ENCODE assay signal across 9 cellular contexts in the genomic region with DNA sequence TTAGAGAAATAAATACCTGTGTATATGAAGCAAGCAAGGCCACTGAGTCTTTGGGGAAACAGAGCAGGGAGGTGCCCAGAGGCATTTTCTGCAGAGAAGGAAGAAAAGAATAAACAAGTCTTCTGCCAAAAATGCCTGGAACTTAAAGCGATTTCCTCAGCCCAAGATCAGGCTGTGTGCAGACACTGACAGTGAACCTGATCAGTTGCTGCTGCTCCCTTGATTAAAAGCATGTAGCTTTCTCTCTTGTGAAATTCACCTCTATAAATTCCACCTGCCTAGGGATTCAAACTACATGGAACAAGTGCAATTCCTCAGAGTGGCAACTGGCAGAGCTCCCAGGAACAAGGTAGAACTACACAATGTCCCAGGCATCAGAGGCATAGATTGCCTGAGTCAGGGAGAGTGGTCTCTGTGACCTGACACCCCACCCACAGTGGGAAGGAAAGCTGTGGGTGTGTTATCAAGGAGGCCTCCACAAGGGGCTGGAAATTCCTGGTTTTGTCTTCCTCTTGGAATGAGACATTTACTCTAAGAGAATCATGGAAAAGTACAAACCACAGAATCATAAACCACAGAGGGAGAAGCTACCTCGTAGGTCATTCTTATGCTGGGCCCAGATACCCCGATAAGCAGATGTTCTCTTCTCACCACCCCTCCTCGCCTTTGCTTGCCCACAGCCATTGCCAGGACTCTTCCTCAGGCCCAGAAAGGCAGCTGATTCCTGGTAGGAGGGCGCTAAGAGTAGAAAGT. TPM values are rescaled to one million over a fixed set of nuclear protein-coding genes. Genes with fewer than 3 reads are reported as not detected.
A peak's percentile ranks its signal among the peaks of the same experiment; 100 is the strongest.
DNase-seq lines count a peak whose midpoint lies in the region; ATAC-seq, FAIRE-seq and TF ChIP-seq lines count a peak whose summit lies in the region.
"Had no signal": no experiment of that assay in that cellular context is flagged by ENCODE, and none has a peak within 500 bp of the region (broad histone marks: within the 10 kb centered on the region; RNA-seq: fewer than 3 reads in every experiment).

No MANE protein-coding gene starts in this region.

- FAIRE-seq in GM12892 (lab: Jason Lieb, UNC) = no peak

- no peak for ATAC-seq in HG03108 (IDR thresholded peaks at IDR 0.05; ENCODE audit: unreplicated experiment)

- no peak for TF ChIP-seq POLR2A in GM12892 (IDR thresholded peaks at IDR 0.05; ENCODE audit: low read depth, low read length)

- DNase-seq in HK-2 (ENCODE audit: unreplicated experiment) = peak; percentile 80
- DNase-seq in amniotic stem cell (lab: John Stamatoyannopoulos, UW) = peak; percentile 59
- DNase-seq in iris pigment epithelial cell (ENCODE audit: low read depth) = peak; percentile 96
- DNase-seq in stromal cell of bone marrow (ENCODE audit: low read depth) = peak; percentile 43
- DNase-seq in GM12892 (ENCODE audit: insufficient read length) = no peak
- no peak for DNase-seq in GDM1 (lab: John Stamatoyannopoulos, UW)
- DNase-seq in GM19240 (ENCODE audit: insufficient read length, low spot score) = no peak
- DNase-seq: stimulated activated CD4-positive, alpha-beta T cell treated with anti-CD3 and anti-CD28 coated beads, Interleukin-12 subunit alpha, Interleukin-12 subunit beta, amount 100 ng/mL, for 4 hours had no signal

RNA-seq across cellular contexts. Expression of gene ZBTB38, which starts 1.8 kb away (rescaled TPM):
- polyA plus RNA-seq in GM12892 (2012; ENCODE audit: missing spikeins) = 101 TPM

Comparison
In these comparisons a context has a peak if more than half of its experiments do, and no peak if none do; other contexts are left out.
1. DNase-seq: peak in HK-2 (single experiment), amniotic stem cell (single experiment), iris pigment epithelial cell (single experiment) and stromal cell of bone marrow (single experiment); none in GM12892 (single experiment), GDM1 (single experiment) and GM19240 (single experiment).